Comparison of ENCODE assay signal across 8 cellular contexts in genomic region chr6:170152989-170153388, GRCh38.
DNase-seq lines count a peak whose midpoint lies in the region; ATAC-seq and TF ChIP-seq lines count a peak whose summit lies in the region.

No MANE protein-coding gene starts in this region.

- ATAC-seq in HG03432 (IDR thresholded peaks at IDR 0.05; ENCODE audit: unreplicated experiment): no peak

- no peak overlapping the region for H3K4me3 Mint-ChIP-seq in mesothelial cell of epicardium

- peaks cover 10% of the 10 kb centered on the region for H3K27me3 Mint-ChIP-seq in mesothelial cell of epicardium (ENCODE audit: low read depth)

- H3K36me3 Mint-ChIP-seq in mesothelial cell of epicardium: no peaks in the 10 kb centered on the region

- no peak for TF ChIP-seq CTCF in mesothelial cell of epicardium (IDR thresholded peaks at IDR 0.05; ENCODE audit: unreplicated experiment)

- no peaks in the 10 kb centered on the region for H3K9me3 Mint-ChIP-seq in mesothelial cell of epicardium

- DNase-seq in DMS53 treated with DMSO at 0.1 percent for 48 hours (lab: John Stamatoyannopoulos, UW; ENCODE audit: unreplicated experiment): peak; percentile 74
- peak; percentile 89 for DNase-seq in NCI-H2029 (lab: John Stamatoyannopoulos, UW)
- peak; percentile 81 for DNase-seq in cerebellum (ENCODE audit: low spot score)
- peak; percentile 59 to 74 for DNase-seq in mesothelial cell of epicardium (ENCODE audit: low spot score in 2 of 2, unreplicated experiment in 2 of 2)
- DNase-seq in DMS114 treated with DMSO at 0.1 percent for 48 hours (lab: John Stamatoyannopoulos, UW; ENCODE audit: unreplicated experiment): no peak
- no peak for DNase-seq in ureter (ENCODE audit: low spot score)
- DNase-seq in NK-92 (lab: John Stamatoyannopoulos, UW; ENCODE audit: unreplicated experiment): no peak

- H3K4me1 Mint-ChIP-seq in mesothelial cell of epicardium: peaks cover 37% of the 10 kb centered on the region

- H3K27ac Mint-ChIP-seq in mesothelial cell of epicardium: peak overlapping the region; percentile 39

Comparison
In these comparisons a context has a peak if more than half of its experiments do, and no peak if none do; other contexts are left out.
1. DNase-seq: peak in DMS53 treated with DMSO at 0.1 percent for 48 hours (single experiment), NCI-H2029 (single experiment), cerebellum (single experiment) and mesothelial cell of epicardium (2 of 2); none in DMS114 treated with DMSO at 0.1 percent for 48 hours (single experiment), ureter (single experiment) and NK-92 (single experiment).